In genomic region chr1:159023723-159024122, GRCh38 we compare ENCODE assay signal across 19 cellular contexts. TPM values are rescaled to one million over a fixed set of nuclear protein-coding genes. Genes with fewer than 3 reads are reported as not detected.
DNase-seq lines count a peak whose midpoint lies in the region; ATAC-seq, FAIRE-seq and TF ChIP-seq lines count a peak whose summit lies in the region.
"Had no signal": no experiment of that assay in that cellular context is flagged by ENCODE, and none has a peak within 500 bp of the region (broad histone marks: within the 10 kb centered on the region; RNA-seq: fewer than 3 reads in every experiment).

No MANE protein-coding gene starts in this region.

- peaks cover 29% of the 10 kb centered on the region for H3K36me3 ChIP-seq in CD8-positive, alpha-beta T cell (ENCODE audit: insufficient read depth, low read length)
- H3K36me3 ChIP-seq in H7 (replicated peaks; ENCODE audit: control insufficient read depth, insufficient read depth, low read length) (no peaks in the 10 kb centered on the region), endodermal cell (ENCODE audit: control insufficient read depth, insufficient read depth, low read length) (no peaks in the 10 kb centered on the region), kidney (ENCODE audit: control insufficient read depth in 1 of 2, insufficient read depth in 2 of 2, low read length in 2 of 2) (no peaks in the 10 kb centered on the region)

- no peaks in the 10 kb centered on the region for H3K9me3 ChIP-seq in CD8-positive, alpha-beta T cell (ENCODE audit: low read length)
- H3K9me3 ChIP-seq in endodermal cell (ENCODE audit: control insufficient read depth, low read length) (no peaks in the 10 kb centered on the region), kidney (ENCODE audit: control insufficient read depth in 1 of 2, low read length in 2 of 2) (no peaks in the 10 kb centered on the region)

- no peak overlapping the region for H3K27ac ChIP-seq in CD8-positive, alpha-beta T cell (ENCODE audit: low read depth, low read length)
- no peak overlapping the region for H3K27ac ChIP-seq in endodermal cell (ENCODE audit: low read depth, low read length)
- no peak overlapping the region for H3K27ac ChIP-seq in kidney (ENCODE audit: low read depth in 2 of 2, low read length in 2 of 2)

- 86% methylated on average over 9 to 10 of the region's 10 CpGs for WGBS in endodermal cell (ENCODE audit: insufficient coverage in 1 of 2, insufficient read length in 1 of 2), 2 experiments

- TF ChIP-seq CTCF in CD8-positive, alpha-beta T cell (IDR thresholded peaks at IDR 0.05), result no peak
- no peak for TF ChIP-seq CTCF in endodermal cell (conservative IDR thresholded peaks at IDR 0.05)
- TF ChIP-seq CTCF in natural killer cell (IDR thresholded peaks at IDR 0.05), result no peak
- TF ChIP-seq CTCF in kidney (IDR thresholded peaks at IDR 0.05; ENCODE audit: borderline replicate concordance, extremely low read depth, insufficient read depth), result no peak

- no peak for ATAC-seq in CD8-positive, alpha-beta T cell
- ATAC-seq in natural killer cell, result no peak
- ATAC-seq in HG02840 (IDR thresholded peaks at IDR 0.05; ENCODE audit: low FRiP score, unreplicated experiment), result no peak
- ATAC-seq: Right ventricle myocardium inferior had no signal

- H3K4me3 Mint-ChIP-seq in CD8-positive, alpha-beta T cell, result peak overlapping the region; percentile 22
- no peak overlapping the region for H3K4me3 Mint-ChIP-seq in endodermal cell
- H3K4me3 Mint-ChIP-seq in natural killer cell, result peak overlapping the region; percentile 40

- H3K9me3 Mint-ChIP-seq in CD8-positive, alpha-beta T cell, result no peaks in the 10 kb centered on the region
- no peaks in the 10 kb centered on the region for H3K9me3 Mint-ChIP-seq in endodermal cell
- H3K9me3 Mint-ChIP-seq in natural killer cell, result no peaks in the 10 kb centered on the region
- H3K9me3 Mint-ChIP-seq: CD4-positive, CD25-positive, alpha-beta regulatory T cell had no signal

- no peaks in the 10 kb centered on the region for H3K27me3 ChIP-seq in CD8-positive, alpha-beta T cell (ENCODE audit: insufficient read depth, low read length)
- H3K27me3 ChIP-seq in H7 (ENCODE audit: control insufficient read depth, insufficient read depth, low read length) (no peaks in the 10 kb centered on the region), endodermal cell (ENCODE audit: control insufficient read depth, insufficient read depth, low read length, poor library complexity, severe bottlenecking) (no peaks in the 10 kb centered on the region)

- H3K9ac ChIP-seq in endodermal cell (ENCODE audit: extremely low read depth, low read length, poor library complexity, severe bottlenecking) (no peak overlapping the region), kidney (ENCODE audit: low read length in 2 of 2) (no peak overlapping the region)

- peaks cover 72% of the 10 kb centered on the region for H3K4me1 Mint-ChIP-seq in CD8-positive, alpha-beta T cell (ENCODE audit: low read depth)
- peaks cover 12% of the 10 kb centered on the region for H3K4me1 Mint-ChIP-seq in endodermal cell
- peaks cover 73 to 85% of the 10 kb centered on the region in 2 donors for H3K4me1 Mint-ChIP-seq in natural killer cell

- no peak overlapping the region for H3K4me3 ChIP-seq in CD8-positive, alpha-beta T cell (ENCODE audit: low read depth, low read length)
- H3K4me3 ChIP-seq in H7 (ENCODE audit: insufficient read depth, low read depth, low read length), result no peak overlapping the region
- no peak overlapping the region for H3K4me3 ChIP-seq in endodermal cell (ENCODE audit: low read length)
- no peak overlapping the region for H3K4me3 ChIP-seq in kidney (ENCODE audit: low read length in 2 of 2)

- H3K4me1 ChIP-seq in CD8-positive, alpha-beta T cell (ENCODE audit: insufficient read depth, low read length), result peaks cover 35% of the 10 kb centered on the region
- H3K4me1 ChIP-seq in endodermal cell (ENCODE audit: control insufficient read depth, insufficient read depth, low read length) (peaks cover 3% of the 10 kb centered on the region), kidney (ENCODE audit: control insufficient read depth in 1 of 2, insufficient read depth in 1 of 2, low read depth in 1 of 2, low read length in 2 of 2) (no peaks in the 10 kb centered on the region)

- CTCF ChIA-PET in CD8-positive, alpha-beta T cell (lab: Charles Lee), result interaction anchor here (1.1 kb wide), 1 partner anchor 65 kb away, joined by 4 read pairs; no protein-coding TSS in a partner anchor

- DNase-seq in CD8-positive, alpha-beta T cell, result no peak
- peak; percentile 37 for DNase-seq in H7
- peak; percentile 62 for DNase-seq in endodermal cell
- DNase-seq in natural killer cell, result no peak
- DNase-seq in kidney, result no peak
- no peak for DNase-seq in NCI-H2029 (lab: John Stamatoyannopoulos, UW)
- DNase-seq: ACHN; CD4-positive, CD25-positive, alpha-beta regulatory T cell; DMS79 treated with DMSO at 0.1 percent for 48 hours; GDM1; GOT3; NCI-H1048; NCI-H146; NCI-H446 had no signal

- intact Hi-C loops in CD8-positive, alpha-beta T cell (cut with DNase I, micrococcal nuclease), result loop anchor here in 1 of 2 experiments (2.0 kb wide), 1 partner anchor 15 kb away; the partner anchor contains the start of gene IFI16
- intact Hi-C loops in natural killer cell (cut with micrococcal nuclease) (no loop called here), kidney (cut with DNase I) (no loop called here)

- H3K27ac Mint-ChIP-seq in CD8-positive, alpha-beta T cell, result peak overlapping the region; percentile 49
- H3K27ac Mint-ChIP-seq in endodermal cell (no peak overlapping the region), natural killer cell (peak overlapping the region; percentile 62 to 87)

- POLR2A ChIA-PET in CD8-positive, alpha-beta T cell (lab: Charles Lee), result no interaction called here

- FAIRE-seq in kidney (lab: Jason Lieb, UNC), result no peak
- FAIRE-seq: D721Med, GM12892, HTR-8/SVneo had no signal

- H3K36me3 Mint-ChIP-seq in CD8-positive, alpha-beta T cell, result peaks cover 88% of the 10 kb centered on the region
- H3K36me3 Mint-ChIP-seq in endodermal cell (ENCODE audit: low read depth) (peaks cover 8% of the 10 kb centered on the region), natural killer cell (peaks cover 35% of the 10 kb centered on the region)

- no peaks in the 10 kb centered on the region for H3K27me3 Mint-ChIP-seq in CD8-positive, alpha-beta T cell (ENCODE audit: low read depth)
- H3K27me3 Mint-ChIP-seq in endodermal cell (ENCODE audit: insufficient read depth) (no peaks in the 10 kb centered on the region), natural killer cell (ENCODE audit: low read depth in 2 of 2) (no peaks in the 10 kb centered on the region)
- H3K27me3 Mint-ChIP-seq: CD4-positive, CD25-positive, alpha-beta regulatory T cell had no signal

RNA-seq across cellular contexts. Expression of gene IFI16, which starts 14.0 kb away (rescaled TPM):
- 10 to 100 TPM; 26.1 to 32.1 TPM for total RNA-seq in CD8-positive, alpha-beta T cell
- total RNA-seq in H7 (2014; rRNA removed; shearing (Covaris generic)), result 1.1 and 4.7 TPM in 2 replicates
- total RNA-seq in endodermal cell (10 to 100 TPM; 10.4 to 11.9 TPM), natural killer cell (100 to 1,000 TPM; 141 to 218 (median 151) TPM), kidney (91.8 TPM)
- 8.3 TPM for polyA plus RNA-seq in endodermal cell (2013, experiment 1 of 2)
- 10.8 TPM for polyA plus RNA-seq in endodermal cell (2013, experiment 2 of 2)
- 30.0 TPM for polyA plus RNA-seq in kidney (ENCODE audit: insufficient read depth, low read depth, low replicate concordance)

RNA-seq across cellular contexts. Expression of gene AIM2, which starts 52.8 kb away (rescaled TPM):
- under 1 TPM; 0.22 to 0.43 TPM for total RNA-seq in CD8-positive, alpha-beta T cell
- total RNA-seq in H7 (2014; rRNA removed; shearing (Covaris generic)), result 0.31 and 0.55 TPM in 2 replicates
- total RNA-seq in endodermal cell (1 to 10 TPM; 2.0 to 4.2 TPM), natural killer cell (1 to 10 TPM in 1 of 3 donors, not detected in 2; 1.1 TPM), kidney (4.6 TPM)
- polyA plus RNA-seq in endodermal cell (2013, experiment 1 of 2), result 2.9 TPM
- 2.8 TPM for polyA plus RNA-seq in endodermal cell (2013, experiment 2 of 2)
- not detected for polyA plus RNA-seq in kidney (ENCODE audit: insufficient read depth, low read depth, low replicate concordance)

Comparison
In these comparisons a context has a peak if more than half of its experiments do, and no peak if none do; other contexts are left out.
1. DNase-seq: peak in H7 (single experiment) and endodermal cell (single experiment); none in CD8-positive, alpha-beta T cell (0 of 7), natural killer cell (single experiment), kidney (single experiment) and NCI-H2029 (single experiment).